Comparison of ENCODE assay signal across 8 cellular contexts in the genomic region with DNA sequence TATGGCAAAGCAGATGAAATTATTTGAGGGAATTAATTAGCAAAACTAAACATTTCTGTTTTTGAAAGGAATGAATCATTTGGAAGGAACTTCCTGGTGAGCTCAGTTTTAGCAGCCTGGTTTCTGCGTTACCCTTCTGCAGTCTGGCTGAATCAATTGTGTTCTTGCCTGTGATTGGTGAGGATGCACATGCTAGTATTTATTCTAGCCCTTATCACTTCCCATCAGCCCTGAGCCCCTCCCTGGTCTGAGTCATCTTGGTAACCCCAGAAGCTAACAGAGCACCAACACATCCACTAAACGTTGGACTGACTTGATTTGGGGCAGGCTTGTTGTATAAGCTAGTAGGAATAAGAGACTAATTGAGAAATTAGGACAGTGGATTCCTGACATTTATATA. TPM values are rescaled to one million over a fixed set of nuclear protein-coding genes. Genes with fewer than 3 reads are reported as not detected.
DNase-seq lines count a peak whose midpoint lies in the region; ATAC-seq and TF ChIP-seq lines count a peak whose summit lies in the region.

No MANE protein-coding gene starts in this region.

- DNase-seq in CMK (ENCODE audit: low read depth) = peak; percentile 52
- DNase-seq in KBM-7 = peak; percentile 70
- DNase-seq in activated CD8-positive, alpha-beta T cell treated with anti-CD3 and anti-CD28 coated beads for 36 hours = peak; percentile 68
- peak; percentile 97 for DNase-seq in fibroblast of mammary gland (ENCODE audit: low read depth)
- DNase-seq in gastrocnemius medialis = no peak
- no peak for DNase-seq in cortex of kidney (lab: John Stamatoyannopoulos, UW)

- H3K27me3 ChIP-seq in gastrocnemius medialis = no peaks in the 10 kb centered on the region

- H3K27me3 Mint-ChIP-seq in activated CD8-positive, alpha-beta T cell treated with anti-CD3 and anti-CD28 coated beads for 36 hours = peaks cover 10% of the 10 kb centered on the region

- peak overlapping the region in 3 of 4 donors; percentile 49 to 66 (median 53) for H3K27ac ChIP-seq in gastrocnemius medialis

- TF ChIP-seq POLR2A in gastrocnemius medialis (IDR thresholded peaks at IDR 0.05) = no peak

- ATAC-seq in activated CD8-positive, alpha-beta T cell treated with anti-CD3 and anti-CD28 coated beads for 36 hours = peak; percentile 98
- ATAC-seq in gastrocnemius medialis (peak; percentile 58 to 69), HG02852 (IDR thresholded peaks at IDR 0.05; ENCODE audit: unreplicated experiment) (no peak), HG02610 (IDR thresholded peaks at IDR 0.05; ENCODE audit: unreplicated experiment) (no peak)

- CTCF ChIA-PET in activated CD8-positive, alpha-beta T cell treated with anti-CD3 and anti-CD28 coated beads for 36 hours (lab: Charles Lee) = interaction anchor here (0.8 to 2.3 kb wide), 5 partner anchors 12 to 145 kb away, joined by 3 to 14 read pairs (median 4); partner anchors contain the start of gene FXN

- TF ChIP-seq CTCF in activated CD8-positive, alpha-beta T cell treated with anti-CD3 and anti-CD28 coated beads for 36 hours (IDR thresholded peaks at IDR 0.05) = no peak
- TF ChIP-seq CTCF in fibroblast of mammary gland (conservative IDR thresholded peaks at IDR 0.05; ENCODE audit: control insufficient read depth, insufficient read depth, low read depth, low read length) (no peak), gastrocnemius medialis (IDR thresholded peaks at IDR 0.05 in 4 of 5, conservative IDR thresholded peaks at IDR 0.05 in 1 of 5) (no peak)

- H3K36me3 ChIP-seq in gastrocnemius medialis = no peaks in the 10 kb centered on the region

- POLR2A ChIA-PET in activated CD8-positive, alpha-beta T cell treated with anti-CD3 and anti-CD28 coated beads for 36 hours (lab: Charles Lee) = interaction anchor here (0.7 to 1.1 kb wide), 2 partner anchors 14 to 556 kb away, joined by 3 read pairs; no protein-coding TSS in a partner anchor

- in situ Hi-C loops in KBM-7 (cut with MboI; ENCODE audit: low pct_unique_long_range_greater_than_20kb, low sequenced_read_pairs) = loop anchor here (25.0 kb wide), 1 partner anchor 118 kb away; no protein-coding TSS in a partner anchor
- in situ Hi-C loops in gastrocnemius medialis (cut with MboI; ENCODE audit: low sequenced_read_pairs in 4 of 4) = no loop called here

- peaks cover 25% of the 10 kb centered on the region for H3K4me1 Mint-ChIP-seq in activated CD8-positive, alpha-beta T cell treated with anti-CD3 and anti-CD28 coated beads for 36 hours (ENCODE audit: low read depth)

- no peaks in the 10 kb centered on the region for H3K9me3 ChIP-seq in gastrocnemius medialis

- no peak overlapping the region for H3K4me3 Mint-ChIP-seq in activated CD8-positive, alpha-beta T cell treated with anti-CD3 and anti-CD28 coated beads for 36 hours

- no peaks in the 10 kb centered on the region for H3K9me3 Mint-ChIP-seq in activated CD8-positive, alpha-beta T cell treated with anti-CD3 and anti-CD28 coated beads for 36 hours

- H3K4me3 ChIP-seq in fibroblast of mammary gland (ENCODE audit: control insufficient read depth, low read depth, low read length) (no peak overlapping the region), gastrocnemius medialis (no peak overlapping the region)

- no peak overlapping the region for H3K27ac Mint-ChIP-seq in activated CD8-positive, alpha-beta T cell treated with anti-CD3 and anti-CD28 coated beads for 36 hours

- H3K4me1 ChIP-seq in gastrocnemius medialis = peaks cover 5 to 11% of the 10 kb centered on the region in 2 donors

- intact Hi-C loops in activated CD8-positive, alpha-beta T cell treated with anti-CD3 and anti-CD28 coated beads for 36 hours (cut with micrococcal nuclease) = no loop called here
- intact Hi-C loops in gastrocnemius medialis (cut with DNase I; ENCODE audit: low total_unique reads) = no loop called here

- no peaks in the 10 kb centered on the region for H3K36me3 Mint-ChIP-seq in activated CD8-positive, alpha-beta T cell treated with anti-CD3 and anti-CD28 coated beads for 36 hours (ENCODE audit: low read depth)

RNA-seq across cellular contexts. Expression of gene TJP2, which starts 6.6 kb away (rescaled TPM):
- total RNA-seq in activated CD8-positive, alpha-beta T cell treated with anti-CD3 and anti-CD28 coated beads for 36 hours = 1 to 10 TPM; 3.7 to 3.9 TPM
- 10 to 100 TPM; 10.5 to 23.1 (median 17.6) TPM for total RNA-seq in gastrocnemius medialis

Comparison
In these comparisons a context has a peak if more than half of its experiments do, and no peak if none do; other contexts are left out.
1. DNase-seq: peak in CMK (single experiment), KBM-7 (single experiment), activated CD8-positive, alpha-beta T cell treated with anti-CD3 and anti-CD28 coated beads for 36 hours (single experiment) and fibroblast of mammary gland (single experiment); none in gastrocnemius medialis (0 of 2) and cortex of kidney (single experiment).
2. ATAC-seq: peak in activated CD8-positive, alpha-beta T cell treated with anti-CD3 and anti-CD28 coated beads for 36 hours (single experiment) and gastrocnemius medialis (2 of 2); none in HG02852 (single experiment) and HG02610 (single experiment).